Comparison of ENCODE assay signal across 7 cellular contexts in the genomic region with DNA sequence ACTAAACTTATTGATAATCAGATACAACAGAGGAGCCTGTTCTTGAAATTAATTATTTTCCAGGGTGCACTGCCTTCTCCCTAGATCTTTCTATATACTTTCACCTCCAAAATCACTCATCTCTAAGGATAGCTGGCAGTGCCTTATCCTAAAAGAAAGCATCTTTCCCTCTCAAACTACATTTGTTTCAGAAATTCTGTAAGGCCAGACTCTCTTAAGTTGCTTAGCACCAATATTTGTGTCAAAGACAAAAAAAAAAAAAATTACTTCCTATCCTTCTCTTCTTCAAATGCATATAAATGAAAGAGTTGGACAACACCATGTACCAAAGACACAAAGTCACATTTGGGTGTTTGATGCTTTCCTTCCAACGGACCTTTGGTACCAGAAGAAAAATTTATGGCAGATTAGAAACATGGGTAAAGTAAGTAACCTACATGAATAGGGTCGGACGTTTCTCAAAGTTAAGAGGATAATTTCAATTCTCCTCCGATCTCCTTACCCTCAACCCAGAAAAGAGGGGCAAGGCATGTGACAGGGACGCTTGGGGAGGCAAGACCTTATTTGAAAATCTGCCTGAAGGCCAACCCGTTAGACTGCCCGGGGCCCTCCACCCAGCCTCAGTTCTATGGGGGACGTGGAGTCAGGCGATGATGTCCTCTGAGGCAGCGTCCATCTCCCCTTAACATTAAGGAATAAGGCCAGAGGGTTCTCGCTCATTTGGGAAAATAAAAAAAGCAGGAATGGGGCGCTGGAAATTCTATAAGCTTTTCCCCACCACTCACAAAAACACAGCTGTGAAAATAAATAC.
DNase-seq lines count a peak whose midpoint lies in the region; ATAC-seq, FAIRE-seq and TF ChIP-seq lines count a peak whose summit lies in the region.

No MANE protein-coding gene starts in this region.

- DNase-seq in HAP-1 (ENCODE audit: low spot score in 2 of 2) (no peak), WERI-Rb-1 (no peak), small intestine (no peak), iPS-NIHi7 (ENCODE audit: extremely low spot score) (no peak), ecto neural progenitor cell (ENCODE audit: low spot score) (no peak), AG08396 (ENCODE audit: low spot score) (no peak)

- in situ Hi-C loops in HAP-1 (cut with MboI; ENCODE audit: low sequenced_read_pairs): no loop called here

- H3K9me3 ChIP-seq in HAP-1: no peaks in the 10 kb centered on the region
- H3K9me3 ChIP-seq in WERI-Rb-1 (ENCODE audit: severe bottlenecking): no peaks in the 10 kb centered on the region
- H3K9me3 ChIP-seq in gastroesophageal sphincter: no peaks in the 10 kb centered on the region
- H3K9me3 ChIP-seq in small intestine (ENCODE audit: control insufficient read depth, low read depth): no peaks in the 10 kb centered on the region

- H3K36me3 ChIP-seq in HAP-1 (replicated peaks) (no peaks in the 10 kb centered on the region), WERI-Rb-1 (no peaks in the 10 kb centered on the region), gastroesophageal sphincter (no peaks in the 10 kb centered on the region), small intestine (ENCODE audit: control insufficient read depth in 2 of 2, insufficient read depth in 2 of 2, low read length in 2 of 2) (no peaks in the 10 kb centered on the region)

- no peak for TF ChIP-seq EP300 in gastroesophageal sphincter (IDR thresholded peaks at IDR 0.05)

- peaks cover 8% of the 10 kb centered on the region for H3K4me1 ChIP-seq in HAP-1
- peaks cover 0 to 87% (median 5%) of the 10 kb centered on the region in 3 donors for H3K4me1 ChIP-seq in gastroesophageal sphincter
- peaks cover 0 to 8% of the 10 kb centered on the region in 2 donors for H3K4me1 ChIP-seq in small intestine (ENCODE audit: control insufficient read depth in 2 of 2, insufficient read depth in 1 of 2, low read depth in 1 of 2, low read length in 1 of 2)

- no peak for TF ChIP-seq POLR2A in gastroesophageal sphincter (IDR thresholded peaks at IDR 0.05)

- no peak for ATAC-seq in gastroesophageal sphincter

- no peaks in the 10 kb centered on the region for H3K27me3 ChIP-seq in HAP-1 (ENCODE audit: low read depth)
- H3K27me3 ChIP-seq in WERI-Rb-1 (ENCODE audit: insufficient read depth, low read depth, severe bottlenecking): no peaks in the 10 kb centered on the region
- no peaks in the 10 kb centered on the region for H3K27me3 ChIP-seq in gastroesophageal sphincter
- H3K27me3 ChIP-seq in small intestine (ENCODE audit: control insufficient read depth in 2 of 2, insufficient read depth in 2 of 2, low read length in 2 of 2): no peaks in the 10 kb centered on the region

- H3K4me3 ChIP-seq in HAP-1 (peak overlapping the region; percentile 40), WERI-Rb-1 (ENCODE audit: low read depth, low read length) (peak overlapping the region; percentile 83), gastroesophageal sphincter (peak overlapping the region; percentile 70 to 76), small intestine (ENCODE audit: low read depth in 1 of 2, low read length in 2 of 2) (peak overlapping the region; percentile 68 to 88)

- TF ChIP-seq CTCF in WERI-Rb-1 (IDR thresholded peaks at IDR 0.05; ENCODE audit: low read depth, low read length) (no peak), gastroesophageal sphincter (IDR thresholded peaks at IDR 0.05) (no peak)

- no peak for FAIRE-seq in small intestine (lab: Jason Lieb, UNC)

- 3 to 7% methylated on average over 9 to 12 of the region's 12 CpGs for whole genome bisulfite sequencing in gastroesophageal sphincter (ENCODE audit: low coverage in 1 of 2), 2 donors
- 22 to 46% (median 38%) methylated on average over 12 of the region's 12 CpGs for WGBS in small intestine, 3 donors

- H3K27ac ChIP-seq in WERI-Rb-1 (no peak overlapping the region), gastroesophageal sphincter (peak overlapping the region; percentile 79 to 97 (median 95)), small intestine (ENCODE audit: low read depth in 1 of 2, low read length in 1 of 2) (peak overlapping the region; percentile 86 to 97)
